In the genomic region with DNA sequence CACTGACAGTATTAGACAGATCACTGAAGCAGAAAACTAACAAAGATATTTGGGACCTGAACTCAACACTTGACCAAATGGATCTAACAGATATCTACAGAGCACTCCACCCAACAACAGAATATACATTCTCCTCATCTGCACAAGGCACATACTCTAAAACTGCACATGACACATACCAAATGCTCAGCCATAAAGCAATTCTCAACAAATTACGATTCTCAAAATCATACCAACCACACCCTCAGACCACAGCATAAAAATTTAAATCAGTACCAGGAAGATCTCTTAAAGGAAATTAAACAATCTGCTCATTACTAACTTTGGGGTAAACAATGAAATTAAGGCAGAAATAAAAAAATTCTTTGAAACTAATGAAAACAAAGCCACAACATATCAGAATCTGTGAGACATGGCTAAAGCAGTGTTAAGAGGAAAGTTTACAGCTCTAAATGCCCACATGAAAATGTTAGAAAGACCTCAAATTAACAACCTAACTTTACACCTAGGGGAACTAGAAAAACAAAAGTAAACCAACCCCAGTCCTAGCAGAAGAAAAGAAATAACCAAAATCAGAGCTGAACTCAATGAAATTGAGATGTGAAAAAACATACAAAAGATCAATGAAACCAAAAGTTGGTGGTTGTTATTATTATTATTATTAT, we compare ENCODE assay signal across 15 cellular contexts. TPM values are rescaled to one million over a fixed set of nuclear protein-coding genes. Genes with fewer than 3 reads are reported as not detected.
DNase-seq lines count a peak whose midpoint lies in the region; ATAC-seq and TF ChIP-seq lines count a peak whose summit lies in the region.
"Had no signal": no experiment of that assay in that cellular context is flagged by ENCODE, and none has a peak within 500 bp of the region (broad histone marks: within the 10 kb centered on the region; RNA-seq: fewer than 3 reads in every experiment).

No MANE protein-coding gene starts in this region.

- H3K4me1 ChIP-seq in transverse colon: peaks cover 3 to 45% (median 27%) of the 10 kb centered on the region in 4 donors

- no peaks in the 10 kb centered on the region for H3K36me3 ChIP-seq in transverse colon

- 32 to 33% methylated on average over 1 of the region's 1 CpG for WGBS in transverse colon (ENCODE audit: low coverage in 1 of 2), 2 donors

- peak overlapping the region; percentile 62 to 67 for H3K4me3 Mint-ChIP-seq in activated T-cell treated with anti-CD3 and anti-CD28 coated beads, Interleukin-2, amount 50 U/mL, for 72 hours
- peak overlapping the region; percentile 48 for H3K4me3 Mint-ChIP-seq in activated CD8-positive, alpha-beta T cell treated with anti-CD3 and anti-CD28 coated beads for 36 hours
- H3K4me3 Mint-ChIP-seq in immature natural killer cell: peak overlapping the region; percentile 40 to 76 (median 47)
- H3K4me3 Mint-ChIP-seq: HFFc6 had no signal

- in situ Hi-C loops in transverse colon (cut with MboI; ENCODE audit: low pct_ligation_motif_present in 1 of 4, low pct_unique_long_range_greater_than_20kb in 1 of 4, low sequenced_read_pairs in 3 of 4): no loop called here

- H3K27me3 ChIP-seq in transverse colon: no peaks in the 10 kb centered on the region
- H3K27me3 ChIP-seq: stomach had no signal

- POLR2A ChIA-PET in activated CD8-positive, alpha-beta T cell treated with anti-CD3 and anti-CD28 coated beads for 36 hours (lab: Charles Lee): interaction anchor here (1.4 to 1.5 kb wide), 2 partner anchors 12 to 34 kb away, joined by 3 to 4 read pairs; no protein-coding TSS in a partner anchor

- H3K27me3 Mint-ChIP-seq in activated T-cell treated with anti-CD3 and anti-CD28 coated beads, Interleukin-2, amount 50 U/mL, for 72 hours (ENCODE audit: low read depth): no peaks in the 10 kb centered on the region
- no peaks in the 10 kb centered on the region for H3K27me3 Mint-ChIP-seq in activated CD8-positive, alpha-beta T cell treated with anti-CD3 and anti-CD28 coated beads for 36 hours
- peaks cover 0 to 2% (median 2%) of the 10 kb centered on the region in 3 donors for H3K27me3 Mint-ChIP-seq in immature natural killer cell (ENCODE audit: low read depth in 3 of 3)

- H3K9me3 Mint-ChIP-seq in activated T-cell treated with anti-CD3 and anti-CD28 coated beads, Interleukin-2, amount 50 U/mL, for 72 hours: peaks cover 6 to 9% of the 10 kb centered on the region in 2 donors
- H3K9me3 Mint-ChIP-seq in activated CD8-positive, alpha-beta T cell treated with anti-CD3 and anti-CD28 coated beads for 36 hours: peaks cover 20% of the 10 kb centered on the region
- no peaks in the 10 kb centered on the region for H3K9me3 Mint-ChIP-seq in immature natural killer cell

- intact Hi-C loops in activated CD8-positive, alpha-beta T cell treated with anti-CD3 and anti-CD28 coated beads for 36 hours (cut with micrococcal nuclease): no loop called here
- intact Hi-C loops in transverse colon (cut with DNase I; ENCODE audit: low total_unique reads): no loop called here

- peak; percentile 55 to 62 for ATAC-seq in activated T-cell treated with anti-CD3 and anti-CD28 coated beads, Interleukin-2, amount 50 U/mL, for 72 hours (replicated peaks in 1 of 2)
- ATAC-seq in activated CD8-positive, alpha-beta T cell treated with anti-CD3 and anti-CD28 coated beads for 36 hours: peak; percentile 68
- no peak for ATAC-seq in GM18909 (IDR thresholded peaks at IDR 0.05; ENCODE audit: poor library complexity, unreplicated experiment)
- ATAC-seq in HG02885 (IDR thresholded peaks at IDR 0.05; ENCODE audit: poor library complexity, unreplicated experiment): no peak
- ATAC-seq: right cardiac atrium had no signal

- no peak for TF ChIP-seq CTCF in activated CD8-positive, alpha-beta T cell treated with anti-CD3 and anti-CD28 coated beads for 36 hours (IDR thresholded peaks at IDR 0.05)
- TF ChIP-seq CTCF in transverse colon (IDR thresholded peaks at IDR 0.05): no peak

- H3K4me3 ChIP-seq in transverse colon: no peak overlapping the region
- H3K4me3 ChIP-seq: stomach had no signal

- TF ChIP-seq EP300 in transverse colon (IDR thresholded peaks at IDR 0.05; ENCODE audit: low read depth): no peak

- H3K27ac ChIP-seq in transverse colon: peak overlapping the region; percentile 18 to 42 (median 36)
- H3K27ac ChIP-seq: stomach had no signal

- CTCF ChIA-PET in activated CD8-positive, alpha-beta T cell treated with anti-CD3 and anti-CD28 coated beads for 36 hours (lab: Charles Lee): interaction anchor here (0.7 to 1.6 kb wide), 7 partner anchors 9 to 97 kb away, joined by 3 to 11 read pairs (median 3); no protein-coding TSS in a partner anchor

- H3K9me3 ChIP-seq in transverse colon: no peaks in the 10 kb centered on the region

- H3K36me3 Mint-ChIP-seq in activated T-cell treated with anti-CD3 and anti-CD28 coated beads, Interleukin-2, amount 50 U/mL, for 72 hours (ENCODE audit: insufficient read depth in 2 of 2): peaks cover 24 to 43% of the 10 kb centered on the region in 2 donors
- peaks cover 68% of the 10 kb centered on the region for H3K36me3 Mint-ChIP-seq in activated CD8-positive, alpha-beta T cell treated with anti-CD3 and anti-CD28 coated beads for 36 hours (ENCODE audit: low read depth)
- H3K36me3 Mint-ChIP-seq in immature natural killer cell: peaks cover 0 to 5% (median 3%) of the 10 kb centered on the region in 3 donors

- TF ChIP-seq POLR2A in transverse colon (IDR thresholded peaks at IDR 0.05): no peak

- no peak for DNase-seq in activated T-cell treated with anti-CD3 and anti-CD28 coated beads, Interleukin-2, amount 50 U/mL, for 72 hours
- DNase-seq in activated T-cell treated with anti-CD3 and anti-CD28 coated beads, Interleukin-2, amount 50 U/mL, for 48 hours: no peak
- DNase-seq in activated CD8-positive, alpha-beta T cell treated with anti-CD3 and anti-CD28 coated beads for 36 hours: no peak
- peak; percentile 11 to 24 (median 19) for DNase-seq in immature natural killer cell
- DNase-seq in transverse colon: no peak
- no peak for DNase-seq in islet precursor cell
- DNase-seq: amygdala; COR-L47; foreskin fibroblast; HFFc6; right cardiac atrium; stimulated activated CD4-positive, alpha-beta T cell treated with anti-CD3 and anti-CD28 coated beads, Interleukin-15, amount 100 ng/mL, for 24 hours; stomach had no signal

- peak overlapping the region; percentile 78 for H3K27ac Mint-ChIP-seq in activated T-cell treated with anti-CD3 and anti-CD28 coated beads, Interleukin-2, amount 50 U/mL, for 72 hours
- peak overlapping the region; percentile 87 for H3K27ac Mint-ChIP-seq in activated CD8-positive, alpha-beta T cell treated with anti-CD3 and anti-CD28 coated beads for 36 hours
- peak overlapping the region; percentile 14 to 84 (median 55) for H3K27ac Mint-ChIP-seq in immature natural killer cell
- H3K27ac Mint-ChIP-seq: HFFc6 had no signal

- H3K4me1 Mint-ChIP-seq in activated T-cell treated with anti-CD3 and anti-CD28 coated beads, Interleukin-2, amount 50 U/mL, for 72 hours (ENCODE audit: low read depth): peaks cover 89% of the 10 kb centered on the region
- peaks cover 96% of the 10 kb centered on the region for H3K4me1 Mint-ChIP-seq in activated CD8-positive, alpha-beta T cell treated with anti-CD3 and anti-CD28 coated beads for 36 hours (ENCODE audit: low read depth)
- H3K4me1 Mint-ChIP-seq in immature natural killer cell: peaks cover 63 to 83% of the 10 kb centered on the region in 2 donors

RNA-seq across cellular contexts. Expression of gene TMEM123, which starts 37.2 kb away (rescaled TPM):
- 100 to 1,000 TPM; 279 to 347 TPM for total RNA-seq in activated T-cell treated with anti-CD3 and anti-CD28 coated beads, Interleukin-2, amount 50 U/mL, for 72 hours
- 100 to 1,000 TPM; 234 to 235 TPM for total RNA-seq in activated CD8-positive, alpha-beta T cell treated with anti-CD3 and anti-CD28 coated beads for 36 hours
- 100 to 1,000 TPM; 288 to 309 (median 289) TPM for polyA plus RNA-seq in immature natural killer cell
- total RNA-seq in transverse colon: 100 to 1,000 TPM in 2 of 4 donors, 10 to 100 TPM in 2; 55.4 to 137 (median 104) TPM

Comparison
In these comparisons a context has a peak if more than half of its experiments do, and no peak if none do; other contexts are left out.
1. ATAC-seq: peak in activated T-cell treated with anti-CD3 and anti-CD28 coated beads, Interleukin-2, amount 50 U/mL, for 72 hours (2 of 2) and activated CD8-positive, alpha-beta T cell treated with anti-CD3 and anti-CD28 coated beads for 36 hours (single experiment); none in GM18909 (single experiment) and HG02885 (single experiment).
2. DNase-seq: peak in immature natural killer cell (3 of 3); none in activated T-cell treated with anti-CD3 and anti-CD28 coated beads, Interleukin-2, amount 50 U/mL, for 72 hours (0 of 2), activated T-cell treated with anti-CD3 and anti-CD28 coated beads, Interleukin-2, amount 50 U/mL, for 48 hours (0 of 2), activated CD8-positive, alpha-beta T cell treated with anti-CD3 and anti-CD28 coated beads for 36 hours (single experiment), transverse colon (single experiment) and islet precursor cell (single experiment).
3. Peak in every context shown above with its lines, with median percentiles within 50 percentile points of each other: H3K27ac Mint-ChIP-seq and H3K4me3 Mint-ChIP-seq.